ENCODE assay signal across 1 cellular context in the genomic region with DNA sequence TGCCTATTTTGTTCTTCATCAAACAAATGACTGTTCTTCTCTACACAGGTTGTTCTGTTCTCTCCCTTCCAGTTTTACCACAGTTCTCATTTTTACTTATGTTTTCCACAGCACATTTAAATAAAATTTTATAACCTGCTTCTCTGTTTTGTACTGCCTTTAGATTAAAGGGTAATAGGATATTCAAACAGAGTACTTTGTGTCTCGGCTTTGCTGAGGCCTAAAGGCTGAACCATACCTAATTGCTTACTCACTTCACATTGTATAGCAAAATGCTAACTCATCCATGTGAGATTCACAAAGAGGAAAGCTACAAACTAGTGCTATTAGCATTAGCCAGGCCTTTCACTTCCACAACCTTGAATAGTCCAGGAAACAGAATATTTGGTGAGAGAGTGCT.
TF ChIP-seq lines count a peak whose summit lies in the region.

No MANE protein-coding gene starts in this region.

TF ChIP-seq in H1, 55 proteins besides CTCF, POLR2A, EP300 and RAD21:
- peak; percentile 82 for TF ChIP-seq BACH1 (IDR thresholded peaks at IDR 0.05; ENCODE audit: low read length)
- no peak for TF ChIP-seq JUND (IDR thresholded peaks at IDR 0.05; ENCODE audit: low read length)
- 0 out of 2 replicates have a peak, but pooled peaks have one; percentile 29 for TF ChIP-seq MAFK (IDR thresholded peaks at IDR 0.05; ENCODE audit: low read depth, low read length)
